ENCODE assay signal across 16 cellular contexts in the genomic region with DNA sequence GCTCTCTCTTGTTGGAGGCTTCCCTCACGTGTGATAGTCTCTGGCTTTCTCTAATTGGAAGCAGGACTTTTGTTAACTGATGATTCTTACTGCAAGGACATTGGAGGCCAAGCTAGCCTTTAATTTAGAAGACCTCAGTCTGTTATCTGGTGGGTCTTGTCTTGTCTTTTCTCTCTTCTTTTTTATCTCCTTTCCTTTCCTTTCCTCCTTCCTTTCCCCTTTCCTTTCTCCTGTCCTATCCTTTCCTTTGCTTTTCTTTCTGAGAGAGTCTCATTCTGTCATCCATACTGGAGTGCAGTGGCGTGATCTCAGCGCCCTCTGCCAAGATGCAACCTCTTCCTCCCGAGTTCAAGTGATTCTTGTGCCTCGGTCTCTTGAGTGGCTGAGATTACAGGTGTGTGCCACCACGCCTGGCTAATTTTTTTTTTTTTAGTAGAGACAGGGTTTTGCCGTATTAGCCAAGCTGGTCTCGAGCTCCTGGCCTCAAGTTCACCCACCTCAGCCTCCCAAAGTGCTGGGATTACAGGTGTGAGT. TPM values are rescaled to one million over a fixed set of nuclear protein-coding genes. Genes with fewer than 3 reads are reported as not detected.
DNase-seq lines count a peak whose midpoint lies in the region; ATAC-seq and TF ChIP-seq lines count a peak whose summit lies in the region.
"Had no signal": no experiment of that assay in that cellular context is flagged by ENCODE, and none has a peak within 500 bp of the region (broad histone marks: within the 10 kb centered on the region; RNA-seq: fewer than 3 reads in every experiment).

No MANE protein-coding gene starts in this region.

- no peak overlapping the region for H3K9ac ChIP-seq in MM.1S (ENCODE audit: low read length)
- H3K9ac ChIP-seq: BLaER1 treated with 17β-estradiol and CSF1 and Interleukin-3, amounts not matched to agents 10 nM and 100 nM; GM23248 had no signal

- no peaks in the 10 kb centered on the region for H3K27me3 ChIP-seq in H7 (ENCODE audit: control insufficient read depth, insufficient read depth, low read length)
- H3K27me3 ChIP-seq in lower lobe of right lung (ENCODE audit: low read depth), result no peaks in the 10 kb centered on the region
- H3K27me3 ChIP-seq in thyroid gland, result no peaks in the 10 kb centered on the region
- H3K27me3 ChIP-seq in MM.1S (replicated peaks; ENCODE audit: insufficient read depth, low read length), result no peaks in the 10 kb centered on the region
- H3K27me3 ChIP-seq: BLaER1 treated with 17β-estradiol and CSF1 and Interleukin-3, amounts not matched to agents 10 nM and 100 nM had no signal

- H3K4me1 Mint-ChIP-seq in activated T-helper 1 cell treated with anti-CD3 and anti-CD28 coated beads, Interleukin-12 subunit alpha, Interleukin-12 subunit beta, Interleukin-2, Interleukin-4 antibody, amounts not matched to agents 30 ng/mL and 10 ng/mL and 1 ng/mL, durations not matched to agents 14 hours and 24 hours and 36 hours (ENCODE audit: low read depth), result peaks cover 7% of the 10 kb centered on the region

- no peaks in the 10 kb centered on the region for H3F3A ChIP-seq in MM.1S (ENCODE audit: insufficient read depth, low read length)

- ATAC-seq in lower lobe of right lung, result peak; percentile 66 to 78
- ATAC-seq in GM21737 (IDR thresholded peaks at IDR 0.05; ENCODE audit: unreplicated experiment), result no peak

- H3K36me3 ChIP-seq in H7 (replicated peaks; ENCODE audit: control insufficient read depth, insufficient read depth, low read length) (peaks cover 4% of the 10 kb centered on the region), lower lobe of right lung (peaks cover 20% of the 10 kb centered on the region), thyroid gland (no peaks in the 10 kb centered on the region), MM.1S (replicated peaks; ENCODE audit: insufficient read depth, low read length) (no peaks in the 10 kb centered on the region)

- TF ChIP-seq POLR2A in thyroid gland (IDR thresholded peaks at IDR 0.05), result no peak

- no peak overlapping the region for H3K4me3 ChIP-seq in H7 (ENCODE audit: insufficient read depth, low read depth, low read length)
- no peak overlapping the region for H3K4me3 ChIP-seq in lower lobe of right lung
- no peak overlapping the region for H3K4me3 ChIP-seq in thyroid gland (replicated peaks in 1 of 3)
- H3K4me3 ChIP-seq in MM.1S (ENCODE audit: low read length), result no peak overlapping the region
- H3K4me3 ChIP-seq: BLaER1 treated with 17β-estradiol and CSF1 and Interleukin-3, amounts not matched to agents 10 nM and 100 nM; GM23248 had no signal

- H3K36me3 Mint-ChIP-seq in activated T-helper 1 cell treated with anti-CD3 and anti-CD28 coated beads, Interleukin-12 subunit alpha, Interleukin-12 subunit beta, Interleukin-2, Interleukin-4 antibody, amounts not matched to agents 30 ng/mL and 10 ng/mL and 1 ng/mL, durations not matched to agents 14 hours and 24 hours and 36 hours (ENCODE audit: low read depth), result peaks cover 3% of the 10 kb centered on the region

- H3K9me2 ChIP-seq in MM.1S (replicated peaks; ENCODE audit: insufficient read depth, low read length), result no peaks in the 10 kb centered on the region

- no peaks in the 10 kb centered on the region for H3K27me3 Mint-ChIP-seq in activated T-helper 1 cell treated with anti-CD3 and anti-CD28 coated beads, Interleukin-12 subunit alpha, Interleukin-12 subunit beta, Interleukin-2, Interleukin-4 antibody, amounts not matched to agents 30 ng/mL and 10 ng/mL and 1 ng/mL, durations not matched to agents 14 hours and 24 hours and 36 hours (ENCODE audit: insufficient read depth)
- H3K27me3 Mint-ChIP-seq: CD4-positive, alpha-beta T cell had no signal

- H3K4me3 Mint-ChIP-seq in activated T-helper 1 cell treated with anti-CD3 and anti-CD28 coated beads, Interleukin-12 subunit alpha, Interleukin-12 subunit beta, Interleukin-2, Interleukin-4 antibody, amounts not matched to agents 30 ng/mL and 10 ng/mL and 1 ng/mL, durations not matched to agents 14 hours and 24 hours and 36 hours, result no peak overlapping the region
- H3K4me3 Mint-ChIP-seq: CD4-positive, alpha-beta T cell had no signal

- peak overlapping the region; percentile 29 for H3K27ac Mint-ChIP-seq in activated T-helper 1 cell treated with anti-CD3 and anti-CD28 coated beads, Interleukin-12 subunit alpha, Interleukin-12 subunit beta, Interleukin-2, Interleukin-4 antibody, amounts not matched to agents 30 ng/mL and 10 ng/mL and 1 ng/mL, durations not matched to agents 14 hours and 24 hours and 36 hours
- H3K27ac Mint-ChIP-seq: CD4-positive, alpha-beta T cell had no signal

- WGBS in thyroid gland, 2 donors, result 53% methylated on average over 8 of the region's 8 CpGs

- H3K9me3 ChIP-seq in lower lobe of right lung (no peaks in the 10 kb centered on the region), thyroid gland (no peaks in the 10 kb centered on the region), MM.1S (replicated peaks; ENCODE audit: insufficient read depth, low read length) (no peaks in the 10 kb centered on the region)
- H3K9me3 ChIP-seq: BLaER1 treated with 17β-estradiol and CSF1 and Interleukin-3, amounts not matched to agents 10 nM and 100 nM had no signal

- intact Hi-C loops in activated T-helper 1 cell treated with anti-CD3 and anti-CD28 coated beads, Interleukin-12 subunit alpha, Interleukin-12 subunit beta, Interleukin-2, Interleukin-4 antibody, amounts not matched to agents 30 ng/mL and 10 ng/mL and 1 ng/mL, durations not matched to agents 14 hours and 24 hours and 36 hours (cut with micrococcal nuclease), result no loop called here
- intact Hi-C loops in lower lobe of right lung (cut with DNase I), result no loop called here
- intact Hi-C loops in thyroid gland (cut with DNase I), result no loop called here

- no peaks in the 10 kb centered on the region for H3K79me2 ChIP-seq in MM.1S (ENCODE audit: low read length)

- no peak for TF ChIP-seq CTCF in lower lobe of right lung (IDR thresholded peaks at IDR 0.05)
- no peak for TF ChIP-seq CTCF in thyroid gland (IDR thresholded peaks at IDR 0.05)
- TF ChIP-seq CTCF in MM.1S (IDR thresholded peaks at IDR 0.05; ENCODE audit: low read length), result no peak

- DNase-seq in H7 (peak; percentile 21), lower lobe of right lung (no peak), thyroid gland (peak; percentile 81), MM.1S (no peak), SKM-1 (lab: John Stamatoyannopoulos, UW; ENCODE audit: unreplicated experiment) (no peak)
- no peak for DNase-seq in activated T-helper 1 cell treated with anti-CD3 and anti-CD28 coated beads, Interleukin-12 subunit alpha, Interleukin-12 subunit beta, Interleukin-2, Interleukin-4 antibody, amounts not matched to agents 30 ng/mL and 10 ng/mL and 1 ng/mL, durations not matched to agents 14 hours and 24 hours and 36 hours (ENCODE audit: low spot score)
- DNase-seq: ACHN; Calu3; CD4-positive, alpha-beta T cell; DND-41; GDM1; GM23248; HCEC 1CT had no signal

- H3K27ac ChIP-seq in lower lobe of right lung (no peak overlapping the region), thyroid gland (no peak overlapping the region), MM.1S (ENCODE audit: low read length) (no peak overlapping the region)
- H3K27ac ChIP-seq: BLaER1 treated with 17β-estradiol and CSF1 and Interleukin-3, amounts not matched to agents 10 nM and 100 nM; GM23248; HL-60 had no signal

- no peak overlapping the region for H3K4me2 ChIP-seq in MM.1S (ENCODE audit: low read depth, low read length)
- H3K4me2 ChIP-seq: BLaER1 treated with 17β-estradiol and CSF1 and Interleukin-3, amounts not matched to agents 10 nM and 100 nM had no signal

- no peaks in the 10 kb centered on the region for H3K9me3 Mint-ChIP-seq in activated T-helper 1 cell treated with anti-CD3 and anti-CD28 coated beads, Interleukin-12 subunit alpha, Interleukin-12 subunit beta, Interleukin-2, Interleukin-4 antibody, amounts not matched to agents 30 ng/mL and 10 ng/mL and 1 ng/mL, durations not matched to agents 14 hours and 24 hours and 36 hours
- H3K9me3 Mint-ChIP-seq: CD4-positive, alpha-beta T cell had no signal

- no peaks in the 10 kb centered on the region for H4K20me1 ChIP-seq in MM.1S (ENCODE audit: insufficient read depth, low read length)

- H3K4me1 ChIP-seq in lower lobe of right lung, result peaks cover 21% of the 10 kb centered on the region
- H3K4me1 ChIP-seq in thyroid gland, result peaks cover 15 to 25% of the 10 kb centered on the region in 2 donors
- no peaks in the 10 kb centered on the region for H3K4me1 ChIP-seq in MM.1S (ENCODE audit: low read length)

- no peak overlapping the region for H2AFZ ChIP-seq in MM.1S (ENCODE audit: low read length)
- H2AFZ ChIP-seq: GM23248 had no signal

RNA-seq across cellular contexts. Expression of gene CCNYL1, which starts 18.1 kb away (rescaled TPM):
- total RNA-seq in H7 (2014; rRNA removed; shearing (Covaris generic)), result 10.9 and 11.5 TPM in 2 replicates
- total RNA-seq in activated T-helper 1 cell treated with anti-CD3 and anti-CD28 coated beads, Interleukin-12 subunit alpha, Interleukin-12 subunit beta, Interleukin-2, Interleukin-4 antibody, amounts not matched to agents 30 ng/mL and 10 ng/mL and 1 ng/mL, durations not matched to agents 14 hours and 24 hours and 36 hours, result 6.8 and 8.7 TPM in 2 replicates
- total RNA-seq in lower lobe of right lung (25.6 TPM), thyroid gland (10 to 100 TPM; 14.8 to 22.2 (median 17.9) TPM)

RNA-seq across cellular contexts. Expression of gene FZD5, which starts 40.2 kb away (rescaled TPM):
- 102 and 171 TPM in 2 replicates for total RNA-seq in H7 (2014; rRNA removed; shearing (Covaris generic))
- total RNA-seq in activated T-helper 1 cell treated with anti-CD3 and anti-CD28 coated beads, Interleukin-12 subunit alpha, Interleukin-12 subunit beta, Interleukin-2, Interleukin-4 antibody, amounts not matched to agents 30 ng/mL and 10 ng/mL and 1 ng/mL, durations not matched to agents 14 hours and 24 hours and 36 hours, result 0.86 and 1.0 TPM in 2 replicates
- 37.1 TPM for total RNA-seq in lower lobe of right lung
- total RNA-seq in thyroid gland, result 10 to 100 TPM; 31.2 to 45.4 (median 41.5) TPM

Comparison
In these comparisons a context has a peak if more than half of its experiments do, and no peak if none do; other contexts are left out.
1. DNase-seq: peak in H7 (single experiment) and thyroid gland (2 of 2); none in activated T-helper 1 cell treated with anti-CD3 and anti-CD28 coated beads, Interleukin-12 subunit alpha, Interleukin-12 subunit beta, Interleukin-2, Interleukin-4 antibody, amounts not matched to agents 30 ng/mL and 10 ng/mL and 1 ng/mL, durations not matched to agents 14 hours and 24 hours and 36 hours (single experiment), lower lobe of right lung (single experiment), MM.1S (single experiment) and SKM-1 (single experiment).
2. RNA of gene FZD5, which starts 40.2 kb away (total RNA-seq): 102 to 171 TPM in H7, 31.2 to 45.4 TPM in thyroid gland and 37.1 TPM in lower lobe of right lung (single experiment); 0.86 to 1.0 TPM in activated T-helper 1 cell treated with anti-CD3 and anti-CD28 coated beads, Interleukin-12 subunit alpha, Interleukin-12 subunit beta, Interleukin-2, Interleukin-4 antibody, amounts not matched to agents 30 ng/mL and 10 ng/mL and 1 ng/mL, durations not matched to agents 14 hours and 24 hours and 36 hours; every median in the first group is over 10 times any median in the second.